Comparison of ENCODE assay signal across 11 cellular contexts in genomic region chr9:88258587-88258986, GRCh38.
DNase-seq lines count a peak whose midpoint lies in the region; ATAC-seq and TF ChIP-seq lines count a peak whose summit lies in the region.
"Had no signal": no experiment of that assay in that cellular context is flagged by ENCODE, and none has a peak within 500 bp of the region (broad histone marks: within the 10 kb centered on the region; RNA-seq: fewer than 3 reads in every experiment).

No MANE protein-coding gene starts in this region.

- H3K9me3 ChIP-seq in endodermal cell (ENCODE audit: control insufficient read depth, low read length) (peaks cover 1% of the 10 kb centered on the region), stomach smooth muscle (ENCODE audit: control insufficient read depth in 2 of 2, low read length in 2 of 2) (no peaks in the 10 kb centered on the region)

- H3K27me3 Mint-ChIP-seq in GM23338 (ENCODE audit: insufficient read depth, low read depth, poor library complexity) (peaks cover 2% of the 10 kb centered on the region), endodermal cell (ENCODE audit: insufficient read depth) (no peaks in the 10 kb centered on the region), immature natural killer cell (ENCODE audit: low read depth in 3 of 3) (peaks cover 3 to 11% (median 11%) of the 10 kb centered on the region in 3 donors)

- H3K9me2 ChIP-seq in GM23338 (ENCODE audit: insufficient read depth): peaks cover 9% of the 10 kb centered on the region; the same call in 1 of the 2 replicates

- TF ChIP-seq POLR2A in GM18505 (IDR thresholded peaks at IDR 0.05; ENCODE audit: borderline replicate concordance, extremely low read depth, insufficient read depth, insufficient read length): no peak

- H3K4me1 Mint-ChIP-seq in GM23338: peaks cover 4% of the 10 kb centered on the region; the same call in 2 of the 3 replicates
- no peaks in the 10 kb centered on the region for H3K4me1 Mint-ChIP-seq in endodermal cell
- peaks cover 0 to 13% of the 10 kb centered on the region in 2 donors for H3K4me1 Mint-ChIP-seq in immature natural killer cell

- ATAC-seq in GM23338 (no peak), left lobe of liver (peak; percentile 38), GM18505 (IDR thresholded peaks at IDR 0.05; ENCODE audit: unreplicated experiment) (no peak), HG02642 (IDR thresholded peaks at IDR 0.05; ENCODE audit: poor library complexity, unreplicated experiment) (no peak)

- H3K4me1 ChIP-seq in GM23338 (ENCODE audit: insufficient read depth): no peaks in the 10 kb centered on the region
- no peaks in the 10 kb centered on the region for H3K4me1 ChIP-seq in endodermal cell (ENCODE audit: control insufficient read depth, insufficient read depth, low read length)
- peaks cover 18% of the 10 kb centered on the region for H3K4me1 ChIP-seq in stomach smooth muscle (ENCODE audit: control insufficient read depth, insufficient read depth, low read length)

- no peaks in the 10 kb centered on the region for H3K27me3 ChIP-seq in GM23338 (ENCODE audit: insufficient read depth)
- H3K27me3 ChIP-seq in endodermal cell (ENCODE audit: control insufficient read depth, insufficient read depth, low read length, poor library complexity, severe bottlenecking): no peaks in the 10 kb centered on the region
- H3K27me3 ChIP-seq in stomach smooth muscle (ENCODE audit: control insufficient read depth in 1 of 2, insufficient read depth in 2 of 2, low read length in 2 of 2): no peaks in the 10 kb centered on the region

- H3K36me3 ChIP-seq in GM23338 (ENCODE audit: insufficient read depth): no peaks in the 10 kb centered on the region
- no peaks in the 10 kb centered on the region for H3K36me3 ChIP-seq in endodermal cell (ENCODE audit: control insufficient read depth, insufficient read depth, low read length)
- H3K36me3 ChIP-seq in stomach smooth muscle (ENCODE audit: control insufficient read depth in 2 of 2, insufficient read depth in 2 of 2, low read length in 2 of 2): no peaks in the 10 kb centered on the region

- peaks cover 8% of the 10 kb centered on the region; the same call in 1 of the 3 replicates for H3K9me3 Mint-ChIP-seq in GM23338
- H3K9me3 Mint-ChIP-seq in endodermal cell: peaks cover 5% of the 10 kb centered on the region
- H3K9me3 Mint-ChIP-seq in immature natural killer cell: no peaks in the 10 kb centered on the region

- H3K9ac ChIP-seq in endodermal cell (ENCODE audit: extremely low read depth, low read length, poor library complexity, severe bottlenecking) (no peak overlapping the region), stomach smooth muscle (ENCODE audit: low read length in 2 of 2) (no peak overlapping the region)

- DNase-seq in GM23338 (ENCODE audit: low spot score): no peak
- DNase-seq in endodermal cell: no peak
- DNase-seq in left lobe of liver (ENCODE audit: low spot score): peak; percentile 50
- no peak for DNase-seq in activated CD8-positive, alpha-beta memory T cell treated with anti-CD3 and anti-CD28 coated beads, Interleukin-2, amount 50 U/mL, for 48 hours
- no peak for DNase-seq in immature natural killer cell
- DNase-seq: CD4-positive, CD25-positive, alpha-beta regulatory T cell; mesendoderm had no signal

- H3K79me2 ChIP-seq in GM23338 (replicated peaks; ENCODE audit: insufficient read depth): no peaks in the 10 kb centered on the region

- H3K27ac Mint-ChIP-seq in GM23338 (no peak overlapping the region), endodermal cell (no peak overlapping the region), immature natural killer cell (no peak overlapping the region)
- H3K27ac Mint-ChIP-seq: CD4-positive, CD25-positive, alpha-beta regulatory T cell had no signal

- H3K4me3 Mint-ChIP-seq in GM23338: no peak overlapping the region
- H3K4me3 Mint-ChIP-seq in endodermal cell: no peak overlapping the region
- no peak overlapping the region for H3K4me3 Mint-ChIP-seq in immature natural killer cell
- H3K4me3 Mint-ChIP-seq: CD4-positive, CD25-positive, alpha-beta regulatory T cell had no signal

- H3K27ac ChIP-seq in GM23338 (ENCODE audit: low read depth): no peak overlapping the region
- peak overlapping the region; percentile 37 for H3K27ac ChIP-seq in endodermal cell (ENCODE audit: low read depth, low read length)
- no peak overlapping the region for H3K27ac ChIP-seq in stomach smooth muscle (ENCODE audit: low read length)

- H4K20me1 ChIP-seq in GM23338 (replicated peaks; ENCODE audit: insufficient read depth): no peaks in the 10 kb centered on the region

- TF ChIP-seq CTCF in GM23338 (conservative IDR thresholded peaks at IDR 0.05; ENCODE audit: low read depth in 2 of 2) (no peak), endodermal cell (conservative IDR thresholded peaks at IDR 0.05) (no peak)

- no peaks in the 10 kb centered on the region for H3F3A ChIP-seq in GM23338 (replicated peaks; ENCODE audit: low read depth)

- no peak overlapping the region for H3K4me3 ChIP-seq in GM23338
- no peak overlapping the region for H3K4me3 ChIP-seq in endodermal cell (ENCODE audit: low read length)
- H3K4me3 ChIP-seq in stomach smooth muscle (ENCODE audit: low read length in 2 of 2): peak overlapping the region; percentile 24 to 47
- H3K4me3 ChIP-seq: skin epidermis had no signal

- H2AFZ ChIP-seq in GM23338: 0 out of 2 replicates have a peak overlapping the region, but pooled peaks have one; percentile 32

- 71 to 89% methylated on average over 9 to 12 of the region's 13 CpGs for WGBS in endodermal cell (ENCODE audit: insufficient coverage in 1 of 2, insufficient read length in 1 of 2), 2 experiments

- H3K36me3 Mint-ChIP-seq in GM23338 (ENCODE audit: low read depth): no peaks in the 10 kb centered on the region
- H3K36me3 Mint-ChIP-seq in endodermal cell (ENCODE audit: low read depth): no peaks in the 10 kb centered on the region
- peaks cover 0 to 3% (median 0%) of the 10 kb centered on the region in 3 donors for H3K36me3 Mint-ChIP-seq in immature natural killer cell
- H3K36me3 Mint-ChIP-seq: CD4-positive, CD25-positive, alpha-beta regulatory T cell had no signal

- no peak overlapping the region for H3K4me2 ChIP-seq in GM23338

TF ChIP-seq in GM23338, 12 proteins besides CTCF, POLR2A, EP300 and RAD21:
- TF ChIP-seq REST (IDR thresholded peaks at IDR 0.05; ENCODE audit: unreplicated experiment) (no peak), ZNF331 (CRISPR knock-in tag; IDR thresholded peaks at IDR 0.05; ENCODE audit: low read depth) (no peak), EZH2 (IDR thresholded peaks at IDR 0.05; ENCODE audit: low read depth, unreplicated experiment) (no peak), JUNB (IDR thresholded peaks at IDR 0.05; ENCODE audit: unreplicated experiment) (no peak), CREB1 (CRISPR knock-in tag; IDR thresholded peaks at IDR 0.05; ENCODE audit: low read depth) (no peak), EZH2phosphoT487 (IDR thresholded peaks at IDR 0.05; ENCODE audit: unreplicated experiment) (no peak), ZNF114 (CRISPR knock-in tag; IDR thresholded peaks at IDR 0.05) (no peak)

Comparison
In these comparisons a context has a peak if more than half of its experiments do, and no peak if none do; other contexts are left out.
1. H3K4me3 ChIP-seq: peak in stomach smooth muscle (2 of 2); none in GM23338 (single experiment) and endodermal cell (single experiment).